Comparison of ENCODE assay signal across 4 cellular contexts in the genomic region with DNA sequence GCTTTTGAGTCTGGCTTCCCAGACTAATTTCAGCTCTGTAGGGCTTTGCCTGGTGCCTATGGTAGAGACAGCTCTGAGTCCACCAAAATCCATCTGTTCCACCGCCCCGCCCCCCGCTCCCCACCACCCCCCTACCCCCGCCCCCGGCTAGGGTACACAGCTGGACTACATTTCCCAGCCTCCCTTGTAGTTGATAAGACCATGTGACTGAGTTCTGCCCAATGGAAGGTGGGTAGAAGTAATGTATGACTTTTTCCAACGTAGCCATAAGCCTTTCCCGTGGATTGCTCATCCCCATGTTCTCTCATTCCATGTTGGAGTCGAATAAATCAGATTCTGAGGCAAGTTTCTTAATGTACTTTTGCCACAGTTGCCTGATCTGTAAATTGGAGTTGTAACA.
TF ChIP-seq lines count a peak whose summit lies in the region.

No MANE protein-coding gene starts in this region.

TF ChIP-seq in Ishikawa, 13 proteins besides CTCF, POLR2A, EP300 and RAD21:
- TF ChIP-seq CREB1 (IDR thresholded peaks at IDR 0.05; ENCODE audit: low read depth), result no peak
- TF ChIP-seq, protein P1, sequence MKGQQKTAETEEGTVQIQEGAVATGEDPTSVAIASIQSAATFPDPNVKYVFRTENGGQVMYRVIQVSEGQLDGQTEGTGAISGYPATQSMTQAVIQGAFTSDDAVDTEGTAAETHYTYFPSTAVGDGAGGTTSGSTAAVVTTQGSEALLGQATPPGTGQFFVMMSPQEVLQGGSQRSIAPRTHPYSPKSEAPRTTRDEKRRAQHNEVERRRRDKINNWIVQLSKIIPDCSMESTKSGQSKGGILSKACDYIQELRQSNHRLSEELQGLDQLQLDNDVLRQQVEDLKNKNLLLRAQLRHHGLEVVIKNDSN (IDR thresholded peaks at IDR 0.05), result 0 out of 2 replicates have a peak, but pooled peaks have one; percentile 13

TF ChIP-seq in K562, 482 proteins besides CTCF, POLR2A, EP300 and RAD21 (continues in another document):
- peak; percentile 56 for TF ChIP-seq HCFC1 (IDR thresholded peaks at IDR 0.05; ENCODE audit: low read depth, low read length)
- no peak for TF ChIP-seq SREBF1 (IDR thresholded peaks at IDR 0.05; ENCODE audit: borderline replicate concordance, low read depth, low read length)
- TF ChIP-seq, protein P2, sequence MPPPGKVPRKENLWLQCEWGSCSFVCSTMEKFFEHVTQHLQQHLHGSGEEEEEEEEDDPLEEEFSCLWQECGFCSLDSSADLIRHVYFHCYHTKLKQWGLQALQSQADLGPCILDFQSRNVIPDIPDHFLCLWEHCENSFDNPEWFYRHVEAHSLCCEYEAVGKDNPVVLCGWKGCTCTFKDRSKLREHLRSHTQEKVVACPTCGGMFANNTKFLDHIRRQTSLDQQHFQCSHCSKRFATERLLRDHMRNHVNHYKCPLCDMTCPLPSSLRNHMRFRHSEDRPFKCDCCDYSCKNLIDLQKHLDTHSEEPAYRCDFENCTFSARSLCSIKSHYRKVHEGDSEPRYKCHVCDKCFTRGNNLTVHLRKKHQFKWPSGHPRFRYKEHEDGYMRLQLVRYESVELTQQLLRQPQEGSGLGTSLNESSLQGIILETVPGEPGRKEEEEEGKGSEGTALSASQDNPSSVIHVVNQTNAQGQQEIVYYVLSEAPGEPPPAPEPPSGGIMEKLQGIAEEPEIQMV (tag; conservative IDR thresholded peaks at IDR 0.05; ENCODE audit: low read depth), result no peak
- TF ChIP-seq SIX5 (IDR thresholded peaks at IDR 0.05; ENCODE audit: borderline replicate concordance in 1 of 2, insufficient read depth in 1 of 2, low read depth in 1 of 2, low read length in 2 of 2), result 0 out of 4 replicates have a peak, but pooled peaks of 1 of the 2 experiments have one; percentile 10
- TF ChIP-seq, protein P3, sequence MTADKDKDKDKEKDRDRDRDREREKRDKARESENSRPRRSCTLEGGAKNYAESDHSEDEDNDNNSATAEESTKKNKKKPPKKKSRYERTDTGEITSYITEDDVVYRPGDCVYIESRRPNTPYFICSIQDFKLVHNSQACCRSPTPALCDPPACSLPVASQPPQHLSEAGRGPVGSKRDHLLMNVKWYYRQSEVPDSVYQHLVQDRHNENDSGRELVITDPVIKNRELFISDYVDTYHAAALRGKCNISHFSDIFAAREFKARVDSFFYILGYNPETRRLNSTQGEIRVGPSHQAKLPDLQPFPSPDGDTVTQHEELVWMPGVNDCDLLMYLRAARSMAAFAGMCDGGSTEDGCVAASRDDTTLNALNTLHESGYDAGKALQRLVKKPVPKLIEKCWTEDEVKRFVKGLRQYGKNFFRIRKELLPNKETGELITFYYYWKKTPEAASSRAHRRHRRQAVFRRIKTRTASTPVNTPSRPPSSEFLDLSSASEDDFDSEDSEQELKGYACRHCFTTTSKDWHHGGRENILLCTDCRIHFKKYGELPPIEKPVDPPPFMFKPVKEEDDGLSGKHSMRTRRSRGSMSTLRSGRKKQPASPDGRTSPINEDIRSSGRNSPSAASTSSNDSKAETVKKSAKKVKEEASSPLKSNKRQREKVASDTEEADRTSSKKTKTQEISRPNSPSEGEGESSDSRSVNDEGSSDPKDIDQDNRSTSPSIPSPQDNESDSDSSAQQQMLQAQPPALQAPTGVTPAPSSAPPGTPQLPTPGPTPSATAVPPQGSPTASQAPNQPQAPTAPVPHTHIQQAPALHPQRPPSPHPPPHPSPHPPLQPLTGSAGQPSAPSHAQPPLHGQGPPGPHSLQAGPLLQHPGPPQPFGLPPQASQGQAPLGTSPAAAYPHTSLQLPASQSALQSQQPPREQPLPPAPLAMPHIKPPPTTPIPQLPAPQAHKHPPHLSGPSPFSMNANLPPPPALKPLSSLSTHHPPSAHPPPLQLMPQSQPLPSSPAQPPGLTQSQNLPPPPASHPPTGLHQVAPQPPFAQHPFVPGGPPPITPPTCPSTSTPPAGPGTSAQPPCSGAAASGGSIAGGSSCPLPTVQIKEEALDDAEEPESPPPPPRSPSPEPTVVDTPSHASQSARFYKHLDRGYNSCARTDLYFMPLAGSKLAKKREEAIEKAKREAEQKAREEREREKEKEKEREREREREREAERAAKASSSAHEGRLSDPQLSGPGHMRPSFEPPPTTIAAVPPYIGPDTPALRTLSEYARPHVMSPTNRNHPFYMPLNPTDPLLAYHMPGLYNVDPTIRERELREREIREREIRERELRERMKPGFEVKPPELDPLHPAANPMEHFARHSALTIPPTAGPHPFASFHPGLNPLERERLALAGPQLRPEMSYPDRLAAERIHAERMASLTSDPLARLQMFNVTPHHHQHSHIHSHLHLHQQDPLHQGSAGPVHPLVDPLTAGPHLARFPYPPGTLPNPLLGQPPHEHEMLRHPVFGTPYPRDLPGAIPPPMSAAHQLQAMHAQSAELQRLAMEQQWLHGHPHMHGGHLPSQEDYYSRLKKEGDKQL (CRISPR knock-in tag; IDR thresholded peaks at IDR 0.05; ENCODE audit: borderline replicate concordance), result no peak
- TF ChIP-seq, protein P4, sequence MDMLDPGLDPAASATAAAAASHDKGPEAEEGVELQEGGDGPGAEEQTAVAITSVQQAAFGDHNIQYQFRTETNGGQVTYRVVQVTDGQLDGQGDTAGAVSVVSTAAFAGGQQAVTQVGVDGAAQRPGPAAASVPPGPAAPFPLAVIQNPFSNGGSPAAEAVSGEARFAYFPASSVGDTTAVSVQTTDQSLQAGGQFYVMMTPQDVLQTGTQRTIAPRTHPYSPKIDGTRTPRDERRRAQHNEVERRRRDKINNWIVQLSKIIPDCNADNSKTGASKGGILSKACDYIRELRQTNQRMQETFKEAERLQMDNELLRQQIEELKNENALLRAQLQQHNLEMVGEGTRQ (CRISPR knock-in tag; IDR thresholded peaks at IDR 0.05), result peak; percentile 69

TF ChIP-seq in H1, 55 proteins besides CTCF, POLR2A, EP300 and RAD21:
- TF ChIP-seq, protein P4 (IDR thresholded peaks at IDR 0.05; ENCODE audit: low read length), result 0 out of 2 replicates have a peak, but pooled peaks have one; percentile 36
- TF ChIP-seq, protein P5, sequence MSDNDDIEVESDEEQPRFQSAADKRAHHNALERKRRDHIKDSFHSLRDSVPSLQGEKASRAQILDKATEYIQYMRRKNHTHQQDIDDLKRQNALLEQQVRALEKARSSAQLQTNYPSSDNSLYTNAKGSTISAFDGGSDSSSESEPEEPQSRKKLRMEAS (IDR thresholded peaks at IDR 0.05), result no peak
- TF ChIP-seq SIX5 (IDR thresholded peaks at IDR 0.05; ENCODE audit: low read depth, low read length) (0 out of 2 replicates have a peak, but pooled peaks have one; percentile 21), CBX5 (IDR thresholded peaks at IDR 0.05; ENCODE audit: low read depth, low read length) (no peak), GABPA (IDR thresholded peaks at IDR 0.05; ENCODE audit: borderline replicate concordance, insufficient read depth, low read length) (no peak)

TF ChIP-seq in SK-N-SH, 30 proteins besides CTCF, POLR2A, EP300 and RAD21:
- no peak for TF ChIP-seq YY1 (IDR thresholded peaks at IDR 0.05; ENCODE audit: low read depth)
- no peak for TF ChIP-seq JUND (IDR thresholded peaks at IDR 0.05)
- TF ChIP-seq, protein P4 (IDR thresholded peaks at IDR 0.05; ENCODE audit: borderline replicate concordance, low read depth, low read length), result no peak
- TF ChIP-seq RCOR1 (IDR thresholded peaks at IDR 0.05; ENCODE audit: low read length), result no peak
- TF ChIP-seq SMC3 (IDR thresholded peaks at IDR 0.05; ENCODE audit: low read depth, low read length), result no peak
- no peak for TF ChIP-seq GABPA (IDR thresholded peaks at IDR 0.05; ENCODE audit: low read depth)
- no peak for TF ChIP-seq RFX5 (IDR thresholded peaks at IDR 0.05; ENCODE audit: low read length)
- TF ChIP-seq, protein P1 (IDR thresholded peaks at IDR 0.05; ENCODE audit: borderline replicate concordance, low read depth), result no peak; the same call in 1 of the 2 replicates
- TF ChIP-seq, protein P6, sequence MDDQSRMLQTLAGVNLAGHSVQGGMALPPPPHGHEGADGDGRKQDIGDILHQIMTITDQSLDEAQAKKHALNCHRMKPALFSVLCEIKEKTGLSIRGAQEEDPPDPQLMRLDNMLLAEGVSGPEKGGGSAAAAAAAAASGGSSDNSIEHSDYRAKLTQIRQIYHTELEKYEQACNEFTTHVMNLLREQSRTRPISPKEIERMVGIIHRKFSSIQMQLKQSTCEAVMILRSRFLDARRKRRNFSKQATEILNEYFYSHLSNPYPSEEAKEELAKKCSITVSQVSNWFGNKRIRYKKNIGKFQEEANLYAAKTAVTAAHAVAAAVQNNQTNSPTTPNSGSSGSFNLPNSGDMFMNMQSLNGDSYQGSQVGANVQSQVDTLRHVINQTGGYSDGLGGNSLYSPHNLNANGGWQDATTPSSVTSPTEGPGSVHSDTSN (IDR thresholded peaks at IDR 0.05), result no peak
- no peak for TF ChIP-seq FOSL2 (IDR thresholded peaks at IDR 0.05; ENCODE audit: borderline replicate concordance, low read depth)
- no peak for TF ChIP-seq MXI1 (IDR thresholded peaks at IDR 0.05; ENCODE audit: low read depth, low read length)
- TF ChIP-seq RXRA (IDR thresholded peaks at IDR 0.05; ENCODE audit: borderline replicate concordance, low read depth), result no peak
- no peak for TF ChIP-seq NFIC (IDR thresholded peaks at IDR 0.05; ENCODE audit: borderline replicate concordance)
- no peak for TF ChIP-seq ELF1 (IDR thresholded peaks at IDR 0.05)
- TF ChIP-seq TAF1 (IDR thresholded peaks at IDR 0.05; ENCODE audit: borderline replicate concordance, low read depth, low read length), result no peak
- no peak for TF ChIP-seq NRF1 (IDR thresholded peaks at IDR 0.05; ENCODE audit: low read depth, low read length)
- TF ChIP-seq FOXJ3 (CRISPR knock-in tag; IDR thresholded peaks at IDR 0.05), result no peak
TF ChIP-seq in SK-N-SH: peak in this region for 0.
